ENCODE assay signal across 2 cellular contexts in genomic region chr3:188884299-188885043, GRCh38.
A peak's percentile ranks its signal among the peaks of the same experiment; 100 is the strongest.
TF ChIP-seq lines count a peak whose summit lies in the region.

No MANE protein-coding gene starts in this region.

TF ChIP-seq in HepG2, 621 proteins besides CTCF, POLR2A, EP300 and RAD21 (continues in another document):
- TF ChIP-seq MYC (CRISPR knock-in tag; IDR thresholded peaks at IDR 0.05; ENCODE audit: borderline replicate concordance) = no peak
- no peak for TF ChIP-seq CREBL2 (CRISPR knock-in tag; IDR thresholded peaks at IDR 0.05; ENCODE audit: borderline replicate concordance)
- TF ChIP-seq FLYWCH1 (CRISPR knock-in tag; IDR thresholded peaks at IDR 0.05) = no peak
- TF ChIP-seq KMT2B (CRISPR knock-in tag; IDR thresholded peaks at IDR 0.05) = no peak
- TF ChIP-seq ZNF530 (CRISPR knock-in tag; IDR thresholded peaks at IDR 0.05; ENCODE audit: low read depth) = no peak
- no peak for TF ChIP-seq KDM5B (CRISPR knock-in tag; IDR thresholded peaks at IDR 0.05; ENCODE audit: borderline replicate concordance)
- TF ChIP-seq TEAD3 (CRISPR knock-in tag; optimal IDR thresholded peaks at IDR 0.05; ENCODE audit: borderline replicate concordance) = no peak
- TF ChIP-seq, protein P1, sequence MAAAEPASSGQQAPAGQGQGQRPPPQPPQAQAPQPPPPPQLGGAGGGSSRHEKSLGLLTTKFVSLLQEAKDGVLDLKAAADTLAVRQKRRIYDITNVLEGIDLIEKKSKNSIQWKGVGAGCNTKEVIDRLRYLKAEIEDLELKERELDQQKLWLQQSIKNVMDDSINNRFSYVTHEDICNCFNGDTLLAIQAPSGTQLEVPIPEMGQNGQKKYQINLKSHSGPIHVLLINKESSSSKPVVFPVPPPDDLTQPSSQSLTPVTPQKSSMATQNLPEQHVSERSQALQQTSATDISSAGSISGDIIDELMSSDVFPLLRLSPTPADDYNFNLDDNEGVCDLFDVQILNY (CRISPR knock-in tag; conservative IDR thresholded peaks at IDR 0.05) = no peak
- TF ChIP-seq, protein P2, sequence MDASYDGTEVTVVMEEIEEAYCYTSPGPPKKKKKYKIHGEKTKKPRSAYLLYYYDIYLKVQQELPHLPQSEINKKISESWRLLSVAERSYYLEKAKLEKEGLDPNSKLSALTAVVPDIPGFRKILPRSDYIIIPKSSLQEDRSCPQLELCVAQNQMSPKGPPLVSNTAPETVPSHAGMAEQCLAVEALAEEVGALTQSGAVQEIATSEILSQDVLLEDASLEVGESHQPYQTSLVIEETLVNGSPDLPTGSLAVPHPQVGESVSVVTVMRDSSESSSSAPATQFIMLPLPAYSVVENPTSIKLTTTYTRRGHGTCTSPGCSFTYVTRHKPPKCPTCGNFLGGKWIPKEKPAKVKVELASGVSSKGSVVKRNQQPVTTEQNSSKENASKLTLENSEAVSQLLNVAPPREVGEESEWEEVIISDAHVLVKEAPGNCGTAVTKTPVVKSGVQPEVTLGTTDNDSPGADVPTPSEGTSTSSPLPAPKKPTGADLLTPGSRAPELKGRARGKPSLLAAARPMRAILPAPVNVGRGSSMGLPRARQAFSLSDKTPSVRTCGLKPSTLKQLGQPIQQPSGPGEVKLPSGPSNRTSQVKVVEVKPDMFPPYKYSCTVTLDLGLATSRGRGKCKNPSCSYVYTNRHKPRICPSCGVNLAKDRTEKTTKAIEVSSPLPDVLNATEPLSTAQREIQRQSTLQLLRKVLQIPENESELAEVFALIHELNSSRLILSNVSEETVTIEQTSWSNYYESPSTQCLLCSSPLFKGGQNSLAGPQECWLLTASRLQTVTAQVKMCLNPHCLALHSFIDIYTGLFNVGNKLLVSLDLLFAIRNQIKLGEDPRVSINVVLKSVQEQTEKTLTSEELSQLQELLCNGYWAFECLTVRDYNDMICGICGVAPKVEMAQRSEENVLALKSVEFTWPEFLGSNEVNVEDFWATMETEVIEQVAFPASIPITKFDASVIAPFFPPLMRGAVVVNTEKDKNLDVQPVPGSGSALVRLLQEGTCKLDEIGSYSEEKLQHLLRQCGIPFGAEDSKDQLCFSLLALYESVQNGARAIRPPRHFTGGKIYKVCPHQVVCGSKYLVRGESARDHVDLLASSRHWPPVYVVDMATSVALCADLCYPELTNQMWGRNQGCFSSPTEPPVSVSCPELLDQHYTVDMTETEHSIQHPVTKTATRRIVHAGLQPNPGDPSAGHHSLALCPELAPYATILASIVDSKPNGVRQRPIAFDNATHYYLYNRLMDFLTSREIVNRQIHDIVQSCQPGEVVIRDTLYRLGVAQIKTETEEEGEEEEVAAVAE (CRISPR knock-in tag; IDR thresholded peaks at IDR 0.05; ENCODE audit: borderline replicate concordance) = no peak
- TF ChIP-seq FOXM1 (CRISPR knock-in tag; IDR thresholded peaks at IDR 0.05) = no peak
- TF ChIP-seq ZSCAN29 (CRISPR knock-in tag; conservative IDR thresholded peaks at IDR 0.05) = no peak
- no peak for TF ChIP-seq ZNF281 (CRISPR knock-in tag; IDR thresholded peaks at IDR 0.05; ENCODE audit: borderline replicate concordance)
- no peak for TF ChIP-seq ZNF234 (CRISPR knock-in tag; conservative IDR thresholded peaks at IDR 0.05)
- TF ChIP-seq, protein P3, sequence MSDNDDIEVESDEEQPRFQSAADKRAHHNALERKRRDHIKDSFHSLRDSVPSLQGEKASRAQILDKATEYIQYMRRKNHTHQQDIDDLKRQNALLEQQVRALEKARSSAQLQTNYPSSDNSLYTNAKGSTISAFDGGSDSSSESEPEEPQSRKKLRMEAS (IDR thresholded peaks at IDR 0.05) = no peak
- no peak for TF ChIP-seq YEATS4 (CRISPR knock-in tag; IDR thresholded peaks at IDR 0.05; ENCODE audit: borderline replicate concordance)
- TF ChIP-seq, protein P4, sequence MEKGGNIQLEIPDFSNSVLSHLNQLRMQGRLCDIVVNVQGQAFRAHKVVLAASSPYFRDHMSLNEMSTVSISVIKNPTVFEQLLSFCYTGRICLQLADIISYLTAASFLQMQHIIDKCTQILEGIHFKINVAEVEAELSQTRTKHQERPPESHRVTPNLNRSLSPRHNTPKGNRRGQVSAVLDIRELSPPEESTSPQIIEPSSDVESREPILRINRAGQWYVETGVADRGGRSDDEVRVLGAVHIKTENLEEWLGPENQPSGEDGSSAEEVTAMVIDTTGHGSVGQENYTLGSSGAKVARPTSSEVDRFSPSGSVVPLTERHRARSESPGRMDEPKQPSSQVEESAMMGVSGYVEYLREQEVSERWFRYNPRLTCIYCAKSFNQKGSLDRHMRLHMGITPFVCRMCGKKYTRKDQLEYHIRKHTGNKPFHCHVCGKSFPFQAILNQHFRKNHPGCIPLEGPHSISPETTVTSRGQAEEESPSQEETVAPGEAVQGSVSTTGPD (CRISPR knock-in tag; IDR thresholded peaks at IDR 0.05) = no peak
- TF ChIP-seq HNRNPLL (IDR thresholded peaks at IDR 0.05; ENCODE audit: low read depth, low read length, poor library complexity, severe bottlenecking) = no peak

TF ChIP-seq in endothelial cell of umbilical vein, 7 proteins besides CTCF, POLR2A, EP300 and RAD21:
- TF ChIP-seq GATA2 (IDR thresholded peaks at IDR 0.05; ENCODE audit: insufficient read depth, insufficient read length, low read depth, low read length) (peak; percentile 90), EZH2 (IDR thresholded peaks at IDR 0.05; ENCODE audit: borderline replicate concordance, low read depth, low read length, severe bottlenecking) (no peak), JUN (IDR thresholded peaks at IDR 0.05; ENCODE audit: borderline replicate concordance, insufficient read depth, insufficient read length, low read depth) (peak; percentile 32), MYC (IDR thresholded peaks at IDR 0.05; ENCODE audit: low read depth, low read length) (peak; percentile 16), POLR2AphosphoS5 (IDR thresholded peaks at IDR 0.05; ENCODE audit: insufficient read depth, low read depth, low read length) (peak; percentile 13), FOS (IDR thresholded peaks at IDR 0.05; ENCODE audit: borderline replicate concordance, insufficient read depth, low read length) (no peak)
- TF ChIP-seq, protein P3 (IDR thresholded peaks at IDR 0.05; ENCODE audit: insufficient read depth, insufficient read length) = peak; percentile 63
